In the genomic region with DNA sequence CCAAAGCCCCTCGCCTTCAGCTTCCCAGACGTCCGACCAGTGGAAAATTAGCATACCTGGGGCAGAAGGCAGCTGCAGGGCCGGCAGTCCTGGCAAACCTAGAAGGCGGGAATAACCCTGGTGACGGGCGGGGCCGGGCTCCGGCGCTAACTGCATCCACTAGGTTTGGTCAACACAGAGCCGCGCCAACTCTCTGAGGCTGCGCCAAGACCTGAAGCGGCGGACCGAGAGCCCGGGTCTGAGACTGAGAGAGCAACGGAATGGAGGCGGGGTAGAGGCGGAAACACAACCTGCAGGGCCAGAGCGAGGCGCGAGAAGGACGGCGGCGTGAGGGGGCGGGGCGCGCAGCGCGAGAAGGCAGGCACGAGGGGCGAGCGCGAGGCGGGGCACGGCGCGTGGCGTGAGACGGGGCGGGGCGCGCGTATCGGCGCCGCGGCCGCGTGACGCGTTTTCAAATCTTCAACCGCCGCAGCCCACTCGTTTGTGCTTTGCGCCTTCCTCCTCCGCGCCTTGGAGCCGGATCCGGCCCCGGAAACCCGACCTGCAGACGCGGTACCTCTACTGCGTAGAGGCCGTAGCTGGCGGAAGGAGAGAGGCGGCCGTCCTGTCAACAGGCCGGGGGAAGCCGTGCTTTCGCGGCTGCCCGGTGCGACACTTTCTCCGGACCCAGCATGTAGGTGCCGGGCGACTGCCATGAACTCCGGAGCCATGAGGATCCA, we compare ENCODE assay signal across 8 cellular contexts. TPM values are rescaled to one million over a fixed set of nuclear protein-coding genes. Genes with fewer than 3 reads are reported as not detected.
A peak's percentile ranks its signal among the peaks of the same experiment; 100 is the strongest.
DNase-seq lines count a peak whose midpoint lies in the region; ATAC-seq and TF ChIP-seq lines count a peak whose summit lies in the region.

A gene with protein sequence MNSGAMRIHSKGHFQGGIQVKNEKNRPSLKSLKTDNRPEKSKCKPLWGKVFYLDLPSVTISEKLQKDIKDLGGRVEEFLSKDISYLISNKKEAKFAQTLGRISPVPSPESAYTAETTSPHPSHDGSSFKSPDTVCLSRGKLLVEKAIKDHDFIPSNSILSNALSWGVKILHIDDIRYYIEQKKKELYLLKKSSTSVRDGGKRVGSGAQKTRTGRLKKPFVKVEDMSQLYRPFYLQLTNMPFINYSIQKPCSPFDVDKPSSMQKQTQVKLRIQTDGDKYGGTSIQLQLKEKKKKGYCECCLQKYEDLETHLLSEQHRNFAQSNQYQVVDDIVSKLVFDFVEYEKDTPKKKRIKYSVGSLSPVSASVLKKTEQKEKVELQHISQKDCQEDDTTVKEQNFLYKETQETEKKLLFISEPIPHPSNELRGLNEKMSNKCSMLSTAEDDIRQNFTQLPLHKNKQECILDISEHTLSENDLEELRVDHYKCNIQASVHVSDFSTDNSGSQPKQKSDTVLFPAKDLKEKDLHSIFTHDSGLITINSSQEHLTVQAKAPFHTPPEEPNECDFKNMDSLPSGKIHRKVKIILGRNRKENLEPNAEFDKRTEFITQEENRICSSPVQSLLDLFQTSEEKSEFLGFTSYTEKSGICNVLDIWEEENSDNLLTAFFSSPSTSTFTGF (plus strand): TSS at position 454 of the 719 bp plus-strand sequence. CDS start 240 bp downstream, at position 694.
A gene with protein sequence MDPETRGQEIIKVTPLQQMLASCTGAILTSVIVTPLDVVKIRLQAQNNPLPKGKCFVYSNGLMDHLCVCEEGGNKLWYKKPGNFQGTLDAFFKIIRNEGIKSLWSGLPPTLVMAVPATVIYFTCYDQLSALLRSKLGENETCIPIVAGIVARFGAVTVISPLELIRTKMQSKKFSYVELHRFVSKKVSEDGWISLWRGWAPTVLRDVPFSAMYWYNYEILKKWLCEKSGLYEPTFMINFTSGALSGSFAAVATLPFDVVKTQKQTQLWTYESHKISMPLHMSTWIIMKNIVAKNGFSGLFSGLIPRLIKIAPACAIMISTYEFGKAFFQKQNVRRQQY (minus strand): TSS at position 321 of the 719 bp plus-strand sequence. CDS start 17,633 bp downstream, outside the sequence.

- H3K27me3 ChIP-seq in spleen (replicated peaks in 1 of 7), result no peaks in the 10 kb centered on the region

- H3K9me3 ChIP-seq in spleen, result peaks cover 0 to 13% (median 6%) of the 10 kb centered on the region in 8 donors

- no peak for TF ChIP-seq CTCF in AG10803 (conservative IDR thresholded peaks at IDR 0.05; ENCODE audit: low read length)
- peak in 2 of 11 experiments; percentile 26 to 30 for TF ChIP-seq CTCF in spleen (IDR thresholded peaks at IDR 0.05 in 8 of 11, conservative IDR thresholded peaks at IDR 0.05 in 3 of 11)

- intact Hi-C loops in spleen (cut with DNase I; ENCODE audit: low total_unique reads), result no loop called here

- TF ChIP-seq POLR2A in spleen (IDR thresholded peaks at IDR 0.05), result peak; percentile 20 to 73 (median 66)

- H3K4me3 ChIP-seq in AG10803 (ENCODE audit: low read length) (peak within 1 kb of the TSS; percentile 82), spleen (peak within 1 kb of the TSS; percentile 74 to 85 (median 82))

- 0 to 2% (median 1%) methylated on average over 35 to 80 of the region's 80 CpGs for WGBS in spleen, 5 donors

- H3K27ac ChIP-seq in spleen, result peak within 1 kb of the TSS; percentile 83 to 97 (median 96)

- DNase-seq in AG10803 (ENCODE audit: low read depth) (peak; percentile 89), NCI-H345 treated with DMSO at 0.1 percent for 48 hours (lab: John Stamatoyannopoulos, UW; ENCODE audit: unreplicated experiment) (peak; percentile 86), inferior parietal cortex (ENCODE audit: extremely low spot score) (peak; percentile 88), spleen (peak; percentile 99)
- DNase-seq in activated CD4-positive, CD25-positive, alpha-beta regulatory T cell (lab: John Stamatoyannopoulos, UW), result peak; percentile 88 to 95 (median 92)
- DNase-seq in central memory CD4-positive, alpha-beta T cell, result peak; percentile 94

- H3K36me3 ChIP-seq in spleen, result peaks cover 0 to 20% (median 0%) of the 10 kb centered on the region in 6 donors

- peaks cover 20 to 68% (median 41%) of the 10 kb centered on the region in 6 donors for H3K4me1 ChIP-seq in spleen

- ATAC-seq in GM19035 (IDR thresholded peaks at IDR 0.05; ENCODE audit: unreplicated experiment) (peak; percentile 86), HG03342 (IDR thresholded peaks at IDR 0.05; ENCODE audit: unreplicated experiment) (peak; percentile 90)

RNA-seq across cellular contexts. Expression of the first gene that starts in this region (rescaled TPM):
- 10 to 100 TPM; 13.0 to 26.8 (median 17.8) TPM for total RNA-seq in spleen
- polyA plus RNA-seq in spleen, result 10 to 100 TPM in 1 of 3 donors, 1 to 10 TPM in 2; 8.8 to 10.0 (median 9.7) TPM

RNA-seq across cellular contexts. Expression of the second gene that starts in this region (rescaled TPM):
- 100 to 1,000 TPM in 1 of 7 donors, 10 to 100 TPM in 6; 38.5 to 102 (median 50.3) TPM for total RNA-seq in spleen
- polyA plus RNA-seq in spleen, result 10 to 100 TPM in 1 of 3 donors, 1 to 10 TPM in 2; 6.2 to 10.3 (median 9.1) TPM

Comparison
In these comparisons a context has a peak if more than half of its experiments do, and no peak if none do; other contexts are left out.
1. Peak in every context shown above with its lines: DNase-seq, ATAC-seq, H3K4me3 ChIP-seq and H3K27ac ChIP-seq.